8 cellular contexts compared by ENCODE assay signal in genomic region chr6:123655520-123656306, GRCh38. TPM values are rescaled to one million over a fixed set of nuclear protein-coding genes. Genes with fewer than 3 reads are reported as not detected.
DNase-seq lines count a peak whose midpoint lies in the region; ATAC-seq and TF ChIP-seq lines count a peak whose summit lies in the region.

No MANE protein-coding gene starts in this region.

- no peaks in the 10 kb centered on the region for H3K4me1 ChIP-seq in RWPE2 (ENCODE audit: insufficient read depth, poor library complexity, severe bottlenecking)
- peaks cover 4% of the 10 kb centered on the region for H3K4me1 ChIP-seq in CD8-positive, alpha-beta T cell (ENCODE audit: insufficient read depth, low read length)

- peak overlapping the region in 1 of 2 donors; percentile 27 for H3K27ac Mint-ChIP-seq in natural killer cell treated with Interleukin-12 subunit alpha and Interleukin-12 subunit beta and Interleukin-15 and Interleukin-18, amount 100 ng/mL, for 72 hours
- H3K27ac Mint-ChIP-seq in CD8-positive, alpha-beta T cell: no peak overlapping the region

- POLR2A ChIA-PET in CD8-positive, alpha-beta T cell (lab: Charles Lee): no interaction called here

- H3K36me3 ChIP-seq in RWPE2 (ENCODE audit: low read depth): no peaks in the 10 kb centered on the region
- H3K36me3 ChIP-seq in CD8-positive, alpha-beta T cell (ENCODE audit: insufficient read depth, low read length): no peaks in the 10 kb centered on the region

- intact Hi-C loops in CD8-positive, alpha-beta T cell (cut with DNase I, micrococcal nuclease): no loop called here

- no peaks in the 10 kb centered on the region for H3K36me3 Mint-ChIP-seq in natural killer cell treated with Interleukin-12 subunit alpha and Interleukin-12 subunit beta and Interleukin-15 and Interleukin-18, amount 100 ng/mL, for 72 hours
- H3K36me3 Mint-ChIP-seq in CD8-positive, alpha-beta T cell: no peaks in the 10 kb centered on the region

- no peaks in the 10 kb centered on the region for H3K9me3 Mint-ChIP-seq in natural killer cell treated with Interleukin-12 subunit alpha and Interleukin-12 subunit beta and Interleukin-15 and Interleukin-18, amount 100 ng/mL, for 72 hours
- H3K9me3 Mint-ChIP-seq in CD8-positive, alpha-beta T cell: no peaks in the 10 kb centered on the region

- H3K27me3 ChIP-seq in RWPE2 (ENCODE audit: insufficient read depth, poor library complexity, severe bottlenecking): no peaks in the 10 kb centered on the region
- H3K27me3 ChIP-seq in CD8-positive, alpha-beta T cell (ENCODE audit: insufficient read depth, low read length): no peaks in the 10 kb centered on the region

- H3K4me3 Mint-ChIP-seq in natural killer cell treated with Interleukin-12 subunit alpha and Interleukin-12 subunit beta and Interleukin-15 and Interleukin-18, amount 100 ng/mL, for 72 hours: peak overlapping the region; percentile 6
- no peak overlapping the region for H3K4me3 Mint-ChIP-seq in CD8-positive, alpha-beta T cell

- DNase-seq in NCI-H510A treated with DMSO at 0.1 percent for 48 hours (lab: John Stamatoyannopoulos, UW) (peak; percentile 20), NCI-H510A (lab: John Stamatoyannopoulos, UW) (no peak), RWPE2 (ENCODE audit: low spot score) (no peak), GM19240 (ENCODE audit: insufficient read length, low spot score) (no peak)
- no peak for DNase-seq in natural killer cell treated with Interleukin-12 subunit alpha and Interleukin-12 subunit beta and Interleukin-15 and Interleukin-18, amount 100 ng/mL, for 72 hours (ENCODE audit: low spot score)
- DNase-seq in NK-92 treated with Interleukin-12 subunit alpha and Interleukin-12 subunit beta, amount 100 ng/mL, for 24 hours (lab: John Stamatoyannopoulos, UW): no peak
- no peak for DNase-seq in CD8-positive, alpha-beta T cell

- H3K27ac ChIP-seq in RWPE2 (ENCODE audit: poor library complexity, severe bottlenecking): no peak overlapping the region
- no peak overlapping the region for H3K27ac ChIP-seq in CD8-positive, alpha-beta T cell (ENCODE audit: low read depth, low read length)

- ATAC-seq in HG02885 (IDR thresholded peaks at IDR 0.05; ENCODE audit: poor library complexity, unreplicated experiment): peak; percentile 93
- ATAC-seq in RWPE2 (ENCODE audit: low read depth): peak; percentile 52; the same call in 1 of the 3 replicates
- ATAC-seq in natural killer cell treated with Interleukin-12 subunit alpha and Interleukin-12 subunit beta and Interleukin-15 and Interleukin-18, amount 100 ng/mL, for 72 hours: no peak
- ATAC-seq in CD8-positive, alpha-beta T cell: no peak

- CTCF ChIA-PET in CD8-positive, alpha-beta T cell (lab: Charles Lee): no interaction called here

- no peaks in the 10 kb centered on the region for H3K27me3 Mint-ChIP-seq in natural killer cell treated with Interleukin-12 subunit alpha and Interleukin-12 subunit beta and Interleukin-15 and Interleukin-18, amount 100 ng/mL, for 72 hours
- no peaks in the 10 kb centered on the region for H3K27me3 Mint-ChIP-seq in CD8-positive, alpha-beta T cell (ENCODE audit: low read depth)

- TF ChIP-seq CTCF in RWPE2 (IDR thresholded peaks at IDR 0.05; ENCODE audit: poor library complexity, severe bottlenecking): no peak
- no peak for TF ChIP-seq CTCF in CD8-positive, alpha-beta T cell (IDR thresholded peaks at IDR 0.05)

- H3K4me3 ChIP-seq in RWPE2 (ENCODE audit: severe bottlenecking): peak overlapping the region; percentile 13
- H3K4me3 ChIP-seq in CD8-positive, alpha-beta T cell (ENCODE audit: low read depth, low read length): no peak overlapping the region

- no peaks in the 10 kb centered on the region for H3K4me1 Mint-ChIP-seq in natural killer cell treated with Interleukin-12 subunit alpha and Interleukin-12 subunit beta and Interleukin-15 and Interleukin-18, amount 100 ng/mL, for 72 hours (ENCODE audit: low read depth in 2 of 2)
- no peaks in the 10 kb centered on the region for H3K4me1 Mint-ChIP-seq in CD8-positive, alpha-beta T cell (ENCODE audit: low read depth)

- no peaks in the 10 kb centered on the region for H3K9me3 ChIP-seq in RWPE2 (ENCODE audit: severe bottlenecking)
- H3K9me3 ChIP-seq in CD8-positive, alpha-beta T cell (ENCODE audit: low read length): no peaks in the 10 kb centered on the region

RNA-seq across cellular contexts. Expression of gene TRDN, which starts 19.0 kb away (rescaled TPM):
- total RNA-seq in natural killer cell treated with Interleukin-12 subunit alpha and Interleukin-12 subunit beta and Interleukin-15 and Interleukin-18, amount 100 ng/mL, for 72 hours: not detected
- total RNA-seq in CD8-positive, alpha-beta T cell: not detected

Comparison
In these comparisons a context has a peak if more than half of its experiments do, and no peak if none do; other contexts are left out.
1. ATAC-seq: peak in HG02885 (single experiment) and RWPE2 (single experiment); none in natural killer cell treated with Interleukin-12 subunit alpha and Interleukin-12 subunit beta and Interleukin-15 and Interleukin-18, amount 100 ng/mL, for 72 hours (0 of 2) and CD8-positive, alpha-beta T cell (single experiment).